In genomic region chr15:49046113-49046883, GRCh38 we compare ENCODE assay signal across 8 cellular contexts. TPM values are rescaled to one million over a fixed set of nuclear protein-coding genes. Genes with fewer than 3 reads are reported as not detected.
DNase-seq lines count a peak whose midpoint lies in the region; ATAC-seq and TF ChIP-seq lines count a peak whose summit lies in the region.

SECISBP2L (minus strand) TSS chr15:49046446; CDS start chr15:49046299, 147 bp downstream.

- intact Hi-C loops in activated B cell treated with CpG ODN at 0.5 μM for 24 hours (cut with micrococcal nuclease): loop anchor here (1.0 to 10.0 kb wide), 12 partner anchors 100 to 1859 kb away; partner anchors contain the start of genes AP4E1, CEP152, COPS2 and DUT

- H3K27ac Mint-ChIP-seq in activated B cell treated with CpG ODN at 0.5 μM for 24 hours: peak within 1 kb of the TSS; percentile 95

- H3K4me3 ChIP-seq in AG09309 (ENCODE audit: control insufficient read depth, low read depth, low read length): peak within 1 kb of the TSS; percentile 93

- no peaks in the 10 kb centered on the region for H3K27me3 Mint-ChIP-seq in activated B cell treated with CpG ODN at 0.5 μM for 24 hours

- peak within 1 kb of the TSS; percentile 97 for H3K4me3 Mint-ChIP-seq in activated B cell treated with CpG ODN at 0.5 μM for 24 hours

- H3K9me3 Mint-ChIP-seq in activated B cell treated with CpG ODN at 0.5 μM for 24 hours: peaks cover 3% of the 10 kb centered on the region

- POLR2A ChIA-PET in activated B cell treated with CpG ODN at 0.5 μM for 24 hours (lab: Charles Lee): interaction anchor here (1.0 to 2.3 kb wide), 5 partner anchors 70 to 1309 kb away, joined by 4 to 18 read pairs (median 9); partner anchors contain the start of genes CEP152, COPS2, EID1 and GABPB1

- ATAC-seq in GM18907 (IDR thresholded peaks at IDR 0.05; ENCODE audit: unreplicated experiment) (peak; percentile 94), HG03159 (IDR thresholded peaks at IDR 0.05; ENCODE audit: unreplicated experiment) (peak; percentile 96), activated B cell treated with CpG ODN at 0.5 μM for 24 hours (ENCODE audit: low read depth) (peak; percentile 97)

- H3K27ac ChIP-seq in caudate nucleus (ENCODE audit: low read depth, low read length): peak within 1 kb of the TSS; percentile 77

- CTCF ChIA-PET in activated B cell treated with CpG ODN at 0.5 μM for 24 hours (lab: Charles Lee): interaction anchor here (0.7 to 2.4 kb wide), 3 partner anchors 71 to 109 kb away, joined by 3 to 12 read pairs (median 3); partner anchors contain the start of gene COPS2

- peaks cover 15% of the 10 kb centered on the region for H3K36me3 Mint-ChIP-seq in activated B cell treated with CpG ODN at 0.5 μM for 24 hours (ENCODE audit: low read depth)

- H3K4me1 Mint-ChIP-seq in activated B cell treated with CpG ODN at 0.5 μM for 24 hours: peaks cover 38% of the 10 kb centered on the region

- DNase-seq in AG09309 (ENCODE audit: low read depth) (peak; percentile 68), NCI-H2227 (lab: John Stamatoyannopoulos, UW; ENCODE audit: unreplicated experiment) (peak; percentile 92), activated B cell treated with CpG ODN at 0.5 μM for 24 hours (peak; percentile 82), caudate nucleus (lab: John Stamatoyannopoulos, UW) (peak in 60 of 61 donors; percentile 66 to 96 (median 91)), inferior parietal cortex (ENCODE audit: extremely low spot score) (peak; percentile 94)
- peak; percentile 85 to 87 for DNase-seq in stimulated activated CD4-positive, alpha-beta T cell treated with anti-CD3 and anti-CD28 coated beads, Interleukin-12 subunit alpha, Interleukin-12 subunit beta, amount 100 ng/mL, for 24 hours (ENCODE audit: low read depth in 2 of 2)

- TF ChIP-seq CTCF in AG09309 (IDR thresholded peaks at IDR 0.05; ENCODE audit: control insufficient read depth, insufficient read depth, low read depth, low read length, missing control alignments): peak; percentile 23
- no peak for TF ChIP-seq CTCF in activated B cell treated with CpG ODN at 0.5 μM for 24 hours (IDR thresholded peaks at IDR 0.05)

RNA-seq across cellular contexts. Expression of gene SECISBP2L, which starts in this region (rescaled TPM):
- 52.6 and 56.5 TPM in 2 replicates for total RNA-seq in activated B cell treated with CpG ODN at 0.5 μM for 24 hours

Comparison
In these comparisons a context has a peak if more than half of its experiments do, and no peak if none do; other contexts are left out.
1. Peak in every context shown above with its lines: DNase-seq, ATAC-seq, H3K4me3 ChIP-seq and H3K27ac ChIP-seq.